In genomic region chr10:30703446-30703845, GRCh38 we compare ENCODE assay signal across 7 cellular contexts.
DNase-seq lines count a peak whose midpoint lies in the region; ATAC-seq and TF ChIP-seq lines count a peak whose summit lies in the region.
"Not testable (repeated sequence)": the region's sequence is repeated elsewhere in the genome, so short reads cannot be mapped to it uniquely, and the experiment has no call there.

No MANE protein-coding gene starts in this region.

- ATAC-seq in activated B cell treated with CpG ODN at 0.5 μM for 24 hours (ENCODE audit: low read depth); activated naive CD4-positive, alpha-beta T cell treated with anti-CD3 and anti-CD28 coated beads, Interleukin-2, amount 50 U/mL, for 72 hours; stimulated activated memory B cell treated with anti-CD40 and anti-IgM and Interleukin-4, amounts not matched to agents 10 μg/mL and 1 μg/mL and 100 μg/mL, for 72 hours: not testable (repeated sequence)

- not testable (repeated sequence) for H2AFZ ChIP-seq in MM.1S (ENCODE audit: low read length)

- H3K4me3 ChIP-seq in DOHH2 (ENCODE audit: low read length): peak overlapping the region; percentile 85
- H3K4me3 ChIP-seq in MM.1S (ENCODE audit: low read length): peak overlapping the region; percentile 70

- not testable (repeated sequence) for H3K27me3 ChIP-seq in DOHH2 (ENCODE audit: control insufficient read depth, low read length); MM.1S (replicated peaks; ENCODE audit: insufficient read depth, low read length)

- H3K4me1 ChIP-seq in DOHH2 (ENCODE audit: control insufficient read depth, low read length) (peaks cover 94% of the 10 kb centered on the region), MM.1S (ENCODE audit: low read length) (peaks cover 44% of the 10 kb centered on the region)

- CTCF ChIA-PET in activated B cell treated with CpG ODN at 0.5 μM for 24 hours (lab: Charles Lee): interaction anchor here (5.7 kb wide), 1 partner anchor 17 kb away, joined by 42 read pairs; no protein-coding TSS in a partner anchor

- H3K36me3 Mint-ChIP-seq in activated B cell treated with CpG ODN at 0.5 μM for 24 hours (ENCODE audit: low read depth); immature natural killer cell; stimulated activated memory B cell treated with anti-CD40 and anti-IgM and Interleukin-4, amounts not matched to agents 10 μg/mL and 1 μg/mL and 100 μg/mL, for 72 hours: not testable (repeated sequence)
- H3K36me3 Mint-ChIP-seq in activated T-cell treated with anti-CD3 and anti-CD28 coated beads, Interleukin-2, amount 50 U/mL, for 24 hours (ENCODE audit: low read depth): peaks cover 37% of the 10 kb centered on the region
- peaks cover 7 to 42% of the 10 kb centered on the region in 2 donors for H3K36me3 Mint-ChIP-seq in activated naive CD4-positive, alpha-beta T cell treated with anti-CD3 and anti-CD28 coated beads, Interleukin-2, amount 50 U/mL, for 72 hours

- DNase-seq in MM.1S; activated B cell treated with CpG ODN at 0.5 μM for 24 hours; activated T-cell treated with anti-CD3 and anti-CD28 coated beads, Interleukin-2, amount 50 U/mL, for 24 hours; activated naive CD4-positive, alpha-beta T cell treated with anti-CD3 and anti-CD28 coated beads, Interleukin-2, amount 50 U/mL, for 72 hours (ENCODE audit: low spot score in 2 of 2); immature natural killer cell: not testable (repeated sequence)

- H3K27ac ChIP-seq in DOHH2 (ENCODE audit: low read depth, low read length): peak overlapping the region; percentile 100
- peak overlapping the region; percentile 98 for H3K27ac ChIP-seq in MM.1S (ENCODE audit: low read length)

- H3K9me3 Mint-ChIP-seq in activated B cell treated with CpG ODN at 0.5 μM for 24 hours; activated T-cell treated with anti-CD3 and anti-CD28 coated beads, Interleukin-2, amount 50 U/mL, for 24 hours; activated naive CD4-positive, alpha-beta T cell treated with anti-CD3 and anti-CD28 coated beads, Interleukin-2, amount 50 U/mL, for 72 hours; immature natural killer cell; stimulated activated memory B cell treated with anti-CD40 and anti-IgM and Interleukin-4, amounts not matched to agents 10 μg/mL and 1 μg/mL and 100 μg/mL, for 72 hours: not testable (repeated sequence)

- TF ChIP-seq CTCF in DOHH2 (IDR thresholded peaks at IDR 0.05; ENCODE audit: low read depth, low read length, poor library complexity, severe bottlenecking); MM.1S (IDR thresholded peaks at IDR 0.05; ENCODE audit: low read length); activated B cell treated with CpG ODN at 0.5 μM for 24 hours (IDR thresholded peaks at IDR 0.05): not testable (repeated sequence)

- peak overlapping the region; percentile 99 for H3K4me2 ChIP-seq in DOHH2 (ENCODE audit: low read length)
- peak overlapping the region; percentile 67 for H3K4me2 ChIP-seq in MM.1S (ENCODE audit: low read depth, low read length)

- peak overlapping the region; percentile 75 for H3K9ac ChIP-seq in MM.1S (ENCODE audit: low read length)

- not testable (repeated sequence) for H3K9me3 ChIP-seq in DOHH2 (ENCODE audit: control insufficient read depth, insufficient read depth, low read length); MM.1S (replicated peaks; ENCODE audit: insufficient read depth, low read length)

- H4K20me1 ChIP-seq in DOHH2 (ENCODE audit: control insufficient read depth, insufficient read depth, low read depth, low read length); MM.1S (ENCODE audit: insufficient read depth, low read length): not testable (repeated sequence)

- H3K4me3 Mint-ChIP-seq in activated B cell treated with CpG ODN at 0.5 μM for 24 hours; immature natural killer cell; stimulated activated memory B cell treated with anti-CD40 and anti-IgM and Interleukin-4, amounts not matched to agents 10 μg/mL and 1 μg/mL and 100 μg/mL, for 72 hours: not testable (repeated sequence)
- H3K4me3 Mint-ChIP-seq in activated T-cell treated with anti-CD3 and anti-CD28 coated beads, Interleukin-2, amount 50 U/mL, for 24 hours: peak overlapping the region; percentile 86

- H3K4me1 Mint-ChIP-seq in activated B cell treated with CpG ODN at 0.5 μM for 24 hours (peaks cover 61% of the 10 kb centered on the region), immature natural killer cell (peaks cover 43 to 58% of the 10 kb centered on the region in 2 donors)
- peaks cover 77% of the 10 kb centered on the region for H3K4me1 Mint-ChIP-seq in activated T-cell treated with anti-CD3 and anti-CD28 coated beads, Interleukin-2, amount 50 U/mL, for 24 hours (ENCODE audit: low read depth)
- peaks cover 49% of the 10 kb centered on the region for H3K4me1 Mint-ChIP-seq in stimulated activated memory B cell treated with anti-CD40 and anti-IgM and Interleukin-4, amounts not matched to agents 10 μg/mL and 1 μg/mL and 100 μg/mL, for 72 hours

- H3K9me2 ChIP-seq in DOHH2 (replicated peaks; ENCODE audit: control insufficient read depth, low read length); MM.1S (replicated peaks; ENCODE audit: insufficient read depth, low read length): not testable (repeated sequence)

- H3K27me3 Mint-ChIP-seq in activated B cell treated with CpG ODN at 0.5 μM for 24 hours; activated T-cell treated with anti-CD3 and anti-CD28 coated beads, Interleukin-2, amount 50 U/mL, for 24 hours; stimulated activated memory B cell treated with anti-CD40 and anti-IgM and Interleukin-4, amounts not matched to agents 10 μg/mL and 1 μg/mL and 100 μg/mL, for 72 hours: not testable (repeated sequence)
- peaks cover 4 to 11% (median 5%) of the 10 kb centered on the region in 3 donors for H3K27me3 Mint-ChIP-seq in immature natural killer cell (ENCODE audit: low read depth in 3 of 3)

- H3K27ac Mint-ChIP-seq in activated B cell treated with CpG ODN at 0.5 μM for 24 hours: peak overlapping the region; percentile 97
- H3K27ac Mint-ChIP-seq in activated T-cell treated with anti-CD3 and anti-CD28 coated beads, Interleukin-2, amount 50 U/mL, for 24 hours: peak overlapping the region; percentile 97
- H3K27ac Mint-ChIP-seq in activated naive CD4-positive, alpha-beta T cell treated with anti-CD3 and anti-CD28 coated beads, Interleukin-2, amount 50 U/mL, for 72 hours: peak overlapping the region; percentile 96 to 100
- H3K27ac Mint-ChIP-seq in immature natural killer cell: peak overlapping the region in 5 of 6 donors; percentile 74 to 93 (median 84)
- peak overlapping the region; percentile 90 for H3K27ac Mint-ChIP-seq in stimulated activated memory B cell treated with anti-CD40 and anti-IgM and Interleukin-4, amounts not matched to agents 10 μg/mL and 1 μg/mL and 100 μg/mL, for 72 hours

- H3F3A ChIP-seq in DOHH2 (ENCODE audit: control insufficient read depth, insufficient read depth) (peaks cover 49% of the 10 kb centered on the region), MM.1S (ENCODE audit: insufficient read depth, low read length) (peaks cover 66% of the 10 kb centered on the region)

- H3K36me3 ChIP-seq in DOHH2 (ENCODE audit: control insufficient read depth, low read length): peaks cover 16% of the 10 kb centered on the region
- not testable (repeated sequence) for H3K36me3 ChIP-seq in MM.1S (replicated peaks; ENCODE audit: insufficient read depth, low read length)

- POLR2A ChIA-PET in activated B cell treated with CpG ODN at 0.5 μM for 24 hours (lab: Charles Lee): not testable (repeated sequence)

- intact Hi-C loops in activated B cell treated with CpG ODN at 0.5 μM for 24 hours (cut with micrococcal nuclease): not testable (repeated sequence)

- H3K79me2 ChIP-seq in DOHH2 (ENCODE audit: control insufficient read depth, low read length) (peaks cover 22% of the 10 kb centered on the region), MM.1S (ENCODE audit: low read length) (peaks cover 16% of the 10 kb centered on the region)
